ENCODE assay signal across 18 cellular contexts in genomic region chr16:84178146-84178765, GRCh38. TPM values are rescaled to one million over a fixed set of nuclear protein-coding genes. Genes with fewer than 3 reads are reported as not detected.
DNase-seq lines count a peak whose midpoint lies in the region; ATAC-seq, FAIRE-seq and TF ChIP-seq lines count a peak whose summit lies in the region.
"Had no signal": no experiment of that assay in that cellular context is flagged by ENCODE, and none has a peak within 500 bp of the region (broad histone marks: within the 10 kb centered on the region; RNA-seq: fewer than 3 reads in every experiment).

No MANE protein-coding gene starts in this region.

- H3K36me3 ChIP-seq in A673 (ENCODE audit: insufficient read depth, low read length, poor library complexity, severe bottlenecking) (peaks cover 13% of the 10 kb centered on the region), RWPE2 (ENCODE audit: low read depth) (peaks cover 28% of the 10 kb centered on the region), esophagus muscularis mucosa (peaks cover 27 to 53% (median 52%) of the 10 kb centered on the region in 4 donors), prostate gland (peaks cover 9 to 25% of the 10 kb centered on the region in 2 donors), small intestine (ENCODE audit: control insufficient read depth in 2 of 2, insufficient read depth in 2 of 2, low read length in 2 of 2) (peaks cover 8 to 30% of the 10 kb centered on the region in 2 donors)

- no peak for FAIRE-seq in small intestine (lab: Jason Lieb, UNC)
- FAIRE-seq: bronchial epithelial cell, TTC549 had no signal

- POLR2A ChIA-PET in A673 (lab: Charles Lee; ENCODE audit: low non-redundant PET) = no interaction called here

- intact Hi-C loops in A673 (cut with micrococcal nuclease; ENCODE audit: unreplicated experiment) = loop anchor here (5.0 kb wide), 1 partner anchor 91 kb away; no protein-coding TSS in a partner anchor
- intact Hi-C loops in esophagus muscularis mucosa (cut with DNase I) = no loop called here
- intact Hi-C loops in prostate gland (cut with DNase I) = loop anchor here (5.0 to 10.0 kb wide), 2 partner anchors 91 to 213 kb away; partner anchors contain the start of gene NECAB2

- H3K4me3 ChIP-seq in A673 (ENCODE audit: low read depth, low read length, poor library complexity, severe bottlenecking) (no peak overlapping the region), RWPE2 (ENCODE audit: severe bottlenecking) (no peak overlapping the region), esophagus muscularis mucosa (no peak overlapping the region), prostate gland (no peak overlapping the region), small intestine (ENCODE audit: low read depth in 1 of 2, low read length in 2 of 2) (no peak overlapping the region)

- WGBS in esophagus muscularis mucosa = 66% methylated on average over 12 of the region's 15 CpGs
- 75% methylated on average over 15 of the region's 15 CpGs for WGBS in prostate gland
- WGBS in small intestine, 3 donors = 88 to 93% (median 90%) methylated on average over 15 of the region's 15 CpGs

- no peak for TF ChIP-seq CTCF in A673 (conservative IDR thresholded peaks at IDR 0.05; ENCODE audit: low read depth, low read length)
- TF ChIP-seq CTCF in RWPE2 (IDR thresholded peaks at IDR 0.05; ENCODE audit: poor library complexity, severe bottlenecking) = no peak
- TF ChIP-seq CTCF in esophagus muscularis mucosa (IDR thresholded peaks at IDR 0.05) = no peak
- TF ChIP-seq CTCF in prostate gland (IDR thresholded peaks at IDR 0.05) = no peak

- H3K27ac ChIP-seq in A673 (ENCODE audit: low read depth, low read length, poor library complexity, severe bottlenecking) (no peak overlapping the region), RWPE2 (ENCODE audit: poor library complexity, severe bottlenecking) (peak overlapping the region; percentile 67), esophagus muscularis mucosa (replicated peaks in 1 of 4) (peak overlapping the region; percentile 63 to 80 (median 68)), prostate gland (peak overlapping the region; percentile 74), small intestine (ENCODE audit: low read depth in 1 of 2, low read length in 1 of 2) (no peak overlapping the region)

- H3K4me1 ChIP-seq in A673 (ENCODE audit: insufficient read depth, low read length, poor library complexity, severe bottlenecking) (no peaks in the 10 kb centered on the region), RWPE2 (ENCODE audit: insufficient read depth, poor library complexity, severe bottlenecking) (peaks cover 16% of the 10 kb centered on the region), esophagus muscularis mucosa (peaks cover 40 to 56% (median 47%) of the 10 kb centered on the region in 4 donors), prostate gland (replicated peaks) (peaks cover 6% of the 10 kb centered on the region), small intestine (ENCODE audit: control insufficient read depth in 2 of 2, insufficient read depth in 1 of 2, low read depth in 1 of 2, low read length in 1 of 2) (no peaks in the 10 kb centered on the region)

- DNase-seq in A673 (ENCODE audit: low spot score) (no peak), RWPE2 (ENCODE audit: low spot score) (no peak), esophagus muscularis mucosa (ENCODE audit: extremely low spot score) (no peak), prostate gland (ENCODE audit: low spot score) (no peak), small intestine (no peak), Kasumi-1 (lab: John Stamatoyannopoulos, UW) (no peak)
- DNase-seq in stimulated activated CD4-positive, alpha-beta T cell treated with anti-CD3 and anti-CD28 coated beads, Interleukin-4, amount 100 ng/mL, for 24 hours = no peak
- DNase-seq: activated CD8-positive, alpha-beta memory T cell treated with anti-CD3 and anti-CD28 coated beads, Interleukin-2, amount 50 U/mL, for 48 hours; erythroblast; NCI-H146; NCI-H524 treated with DMSO at 0.1 percent for 48 hours had no signal

- TF ChIP-seq EP300 in esophagus muscularis mucosa (IDR thresholded peaks at IDR 0.05) = no peak

- H3K9me3 ChIP-seq in A673 (ENCODE audit: low read depth, low read length, poor library complexity, severe bottlenecking) (no peaks in the 10 kb centered on the region), RWPE2 (ENCODE audit: severe bottlenecking) (no peaks in the 10 kb centered on the region), esophagus muscularis mucosa (no peaks in the 10 kb centered on the region), prostate gland (no peaks in the 10 kb centered on the region), small intestine (ENCODE audit: control insufficient read depth, low read depth) (no peaks in the 10 kb centered on the region)

- H3K27me3 ChIP-seq in A673 (replicated peaks; ENCODE audit: insufficient read depth, low read depth, low read length, poor library complexity) (no peaks in the 10 kb centered on the region), RWPE2 (ENCODE audit: insufficient read depth, poor library complexity, severe bottlenecking) (no peaks in the 10 kb centered on the region), esophagus muscularis mucosa (no peaks in the 10 kb centered on the region), prostate gland (replicated peaks; ENCODE audit: insufficient read depth) (no peaks in the 10 kb centered on the region), small intestine (ENCODE audit: control insufficient read depth in 2 of 2, insufficient read depth in 2 of 2, low read length in 2 of 2) (no peaks in the 10 kb centered on the region)

- TF ChIP-seq POLR2A in esophagus muscularis mucosa (IDR thresholded peaks at IDR 0.05; ENCODE audit: low read depth) = no peak
- no peak for TF ChIP-seq POLR2A in prostate gland (IDR thresholded peaks at IDR 0.05)

- TSS peak; percentile 14 for BruUV-seq in A673 (replicated peaks; lab: Mats Ljungman, UMichigan)

- no peak for ATAC-seq in RWPE2 (ENCODE audit: low read depth)
- no peak for ATAC-seq in HG02970 (IDR thresholded peaks at IDR 0.05; ENCODE audit: low FRiP score, unreplicated experiment)

- CTCF ChIA-PET in A673 (lab: Charles Lee) = interaction anchor here (1.9 kb wide), 1 partner anchor 9 kb away, joined by 8 read pairs; the partner anchor contains the start of gene TAF1C

RNA-seq across cellular contexts. Expression of gene TAF1C, which starts 8.6 kb away (rescaled TPM):
- total RNA-seq in A673 (2021) (58.0 and 58.4 TPM in 2 replicates), esophagus muscularis mucosa (10 to 100 TPM; 15.6 to 39.6 (median 21.8) TPM), prostate gland (10 to 100 TPM; 53.4 to 87.9 TPM)
- 10 to 100 TPM; 33.4 to 61.3 (median 38.1) TPM for polyA plus RNA-seq in small intestine

RNA-seq across cellular contexts. Expression of gene ADAD2, which starts 12.7 kb away (rescaled TPM):
- total RNA-seq in A673 (2021) = not detected in 2 replicates
- under 1 TPM in 3 of 4 donors, not detected in 1; 0.42 to 0.83 (median 0.80) TPM for total RNA-seq in esophagus muscularis mucosa
- 10 to 100 TPM in 1 of 2 donors, under 1 TPM in 1; 0.91 to 47.7 TPM for total RNA-seq in prostate gland
- under 1 TPM in 1 of 3 donors, not detected in 2; 0.27 TPM for polyA plus RNA-seq in small intestine
- total RNA-seq: bronchial epithelial cell, myocyte, RPMI7951 had no signal
- polyA plus RNA-seq: BJ, IgD-negative memory B cell had no signal

RNA-seq across cellular contexts. Expression of gene DNAAF1, which starts 33.1 kb away (rescaled TPM):
- total RNA-seq in A673 (2021) (not detected in 2 replicates), esophagus muscularis mucosa (under 1 TPM in 2 of 4 donors, not detected in 2; 0.66 to 0.78 TPM), prostate gland (1 to 10 TPM in 1 of 2 donors, under 1 TPM in 1; 0.32 to 8.2 TPM)
- 1 to 10 TPM in 1 of 3 donors, under 1 TPM in 1, not detected in 1; 0.72 to 2.0 TPM for polyA plus RNA-seq in small intestine
- total RNA-seq: bronchial epithelial cell, myocyte, RPMI7951 had no signal
- polyA plus RNA-seq: BJ, IgD-negative memory B cell had no signal

RNA-seq across cellular contexts. Expression of gene HSDL1, which starts 33.3 kb away (rescaled TPM):
- total RNA-seq in A673 (2021) = 45.6 and 46.7 TPM in 2 replicates
- total RNA-seq in esophagus muscularis mucosa = 10 to 100 TPM in 3 of 4 donors, 1 to 10 TPM in 1; 7.1 to 14.6 (median 11.4) TPM
- 10 to 100 TPM; 12.0 to 17.3 TPM for total RNA-seq in prostate gland
- polyA plus RNA-seq in small intestine = 10 to 100 TPM in 1 of 3 donors, 1 to 10 TPM in 2; 7.1 to 11.3 (median 9.4) TPM

Comparison
In these comparisons a context has a peak if more than half of its experiments do, and no peak if none do; other contexts are left out.
1. H3K27ac ChIP-seq: peak in RWPE2 (single experiment), esophagus muscularis mucosa (4 of 4) and prostate gland (2 of 2); none in A673 (single experiment) and small intestine (0 of 2).